ENCODE assay signal across 15 cellular contexts in genomic region chr4:21678711-21679110, GRCh38.
DNase-seq lines count a peak whose midpoint lies in the region; TF ChIP-seq lines count a peak whose summit lies in the region.
"Had no signal": no experiment of that assay in that cellular context is flagged by ENCODE, and none has a peak within 500 bp of the region (broad histone marks: within the 10 kb centered on the region; RNA-seq: fewer than 3 reads in every experiment).

No MANE protein-coding gene starts in this region.

- CTCF ChIA-PET in BJ (lab: Yijun Ruan, JAX) = no interaction called here

- no peaks in the 10 kb centered on the region for H3K4me1 ChIP-seq in ascending aorta
- H3K4me1 ChIP-seq: BLaER1 treated with 17β-estradiol and CSF1 and Interleukin-3, amounts not matched to agents 10 nM and 100 nM had no signal

- peak; percentile 24 for DNase-seq in BJ (ENCODE audit: low read depth)
- DNase-seq in ELR (ENCODE audit: low read depth) = peak; percentile 14
- peak; percentile 66 for DNase-seq in SK-N-DZ (ENCODE audit: low spot score)
- no peak for DNase-seq in ascending aorta (ENCODE audit: low spot score in 2 of 2)
- no peak for DNase-seq in DMS 273 (lab: John Stamatoyannopoulos, UW; ENCODE audit: unreplicated experiment)
- no peak for DNase-seq in kidney glomerular epithelial cell (lab: John Stamatoyannopoulos, UW)
- DNase-seq: CD4-positive, alpha-beta T cell; CD8-positive, alpha-beta memory T cell; DMS53; DMS79 treated with DMSO at 0.1 percent for 48 hours; GF-D8; H7; HCEC 1CT had no signal

- POLR2A ChIA-PET in BJ (lab: Charles Lee) = no interaction called here

- no peak for TF ChIP-seq CTCF in BJ (IDR thresholded peaks at IDR 0.05; ENCODE audit: insufficient read depth, low read depth, low read length)
- no peak for TF ChIP-seq CTCF in ascending aorta (IDR thresholded peaks at IDR 0.05)

- H3K27me3 ChIP-seq in BJ (ENCODE audit: control insufficient read depth, insufficient read depth, low read length) = no peaks in the 10 kb centered on the region
- no peaks in the 10 kb centered on the region for H3K27me3 ChIP-seq in ascending aorta
- H3K27me3 ChIP-seq: BLaER1 treated with 17β-estradiol and CSF1 and Interleukin-3, amounts not matched to agents 10 nM and 100 nM had no signal

- H3K9me3 ChIP-seq in ascending aorta = no peaks in the 10 kb centered on the region
- H3K9me3 ChIP-seq: BLaER1 treated with 17β-estradiol and CSF1 and Interleukin-3, amounts not matched to agents 10 nM and 100 nM had no signal

- H3K27ac ChIP-seq in ascending aorta = no peak overlapping the region
- H3K27ac ChIP-seq: 22Rv1; BLaER1 treated with 17β-estradiol and CSF1 and Interleukin-3, amounts not matched to agents 10 nM and 100 nM had no signal

- H3K36me3 ChIP-seq in BJ (ENCODE audit: control insufficient read depth, insufficient read depth, low read length) (no peaks in the 10 kb centered on the region), ascending aorta (no peaks in the 10 kb centered on the region)
- H3K36me3 ChIP-seq: BLaER1 treated with 17β-estradiol and CSF1 and Interleukin-3, amounts not matched to agents 10 nM and 100 nM had no signal

- no peak overlapping the region for H3K4me3 ChIP-seq in BJ (ENCODE audit: low read depth, low read length)
- H3K4me3 ChIP-seq in ascending aorta = no peak overlapping the region
- H3K4me3 ChIP-seq: BLaER1 treated with 17β-estradiol and CSF1 and Interleukin-3, amounts not matched to agents 10 nM and 100 nM had no signal

- intact Hi-C loops in ascending aorta (cut with DNase I) = no loop called here

Comparison
In these comparisons a context has a peak if more than half of its experiments do, and no peak if none do; other contexts are left out.
1. DNase-seq: peak in BJ (single experiment), ELR (single experiment) and SK-N-DZ (single experiment); none in ascending aorta (0 of 2), DMS 273 (single experiment) and kidney glomerular epithelial cell (single experiment).